In the genomic region with DNA sequence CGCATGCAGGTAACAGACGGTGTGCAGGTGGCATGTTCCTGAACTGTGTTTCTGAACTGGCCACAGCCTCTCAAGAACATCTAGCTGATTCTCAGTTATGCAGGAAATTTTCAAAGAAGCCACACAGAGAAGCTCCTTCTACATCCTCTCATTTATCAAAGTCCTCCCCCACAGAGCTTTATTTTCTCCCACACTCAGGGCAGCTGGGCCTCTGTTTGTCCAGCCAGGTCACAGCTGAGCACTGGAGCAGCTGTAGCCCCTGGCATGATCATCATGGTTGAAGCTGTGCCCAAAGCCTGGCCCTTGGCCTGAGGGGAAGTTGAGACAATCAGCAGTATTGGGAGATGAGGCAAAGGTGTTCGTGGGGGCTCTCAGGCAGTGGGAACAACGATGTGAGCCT, we compare ENCODE assay signal across 28 cellular contexts.
DNase-seq lines count a peak whose midpoint lies in the region; FAIRE-seq and TF ChIP-seq lines count a peak whose summit lies in the region.
"Had no signal": no experiment of that assay in that cellular context is flagged by ENCODE, and none has a peak within 500 bp of the region (broad histone marks: within the 10 kb centered on the region; RNA-seq: fewer than 3 reads in every experiment).

No MANE protein-coding gene starts in this region.

- no peaks in the 10 kb centered on the region for H3K27me3 ChIP-seq in testis
- no peaks in the 10 kb centered on the region for H3K27me3 ChIP-seq in uterus
- H3K27me3 ChIP-seq: foreskin keratinocyte, right atrium auricular region had no signal

- no peak for FAIRE-seq in RCC 7860 (lab: Jason Lieb, UNC)

- H3K4me3 ChIP-seq in testis (no peak overlapping the region), uterus (no peak overlapping the region)
- H3K4me3 ChIP-seq: adrenal gland, GM23338, lower lobe of right lung, mucosa of descending colon, right atrium auricular region, SK-N-MC, smooth muscle cell, thoracic aorta had no signal

- H3K4me1 ChIP-seq in testis: no peaks in the 10 kb centered on the region
- H3K4me1 ChIP-seq in uterus: no peaks in the 10 kb centered on the region
- H3K4me1 ChIP-seq: adrenal gland, lower lobe of right lung, parathyroid adenoma, right atrium auricular region had no signal

- intact Hi-C loops in testis (cut with DNase I; ENCODE audit: low total_unique reads) (no loop called here), uterus (cut with DNase I; ENCODE audit: low total_unique reads) (no loop called here)

- H3K36me3 ChIP-seq in testis (ENCODE audit: low read depth, missing control alignments) (no peaks in the 10 kb centered on the region), uterus (no peaks in the 10 kb centered on the region)
- H3K36me3 ChIP-seq: adrenal gland, lower lobe of right lung, right atrium auricular region, thoracic aorta had no signal

- TF ChIP-seq CTCF in testis (IDR thresholded peaks at IDR 0.05) (no peak), uterus (IDR thresholded peaks at IDR 0.05) (no peak)

- H3K9me3 ChIP-seq in testis (no peaks in the 10 kb centered on the region), uterus (no peaks in the 10 kb centered on the region)
- H3K9me3 ChIP-seq: adrenal gland, lower lobe of right lung, mucosa of descending colon, right atrium auricular region, thoracic aorta had no signal

- H3K27ac ChIP-seq in testis: no peak overlapping the region
- peak overlapping the region in 1 of 2 donors; percentile 30 for H3K27ac ChIP-seq in uterus
- H3K27ac ChIP-seq: adrenal gland, foreskin keratinocyte, lower lobe of right lung, parathyroid adenoma, right atrium auricular region, SK-N-MC, thoracic aorta had no signal

- DNase-seq in LHCN-M2 (ENCODE audit: low read depth) (peak; percentile 44), RCC 7860 (ENCODE audit: low spot score) (peak; percentile 8), glomerular visceral epithelial cell (ENCODE audit: extremely low spot score) (peak; percentile 17), testis (peak; percentile 13), RPMI8226 (no peak), uterus (no peak)
- no peak for DNase-seq in activated CD4-positive, alpha-beta T cell treated with anti-CD3 and anti-CD28 coated beads, Interleukin-2, amount 50 U/mL, for 48 hours
- DNase-seq: activated CD4-positive, alpha-beta T cell treated with anti-CD3 and anti-CD28 coated beads, Interleukin-2, amount 50 U/mL, for 4 hours; activated naive CD4-positive, alpha-beta T cell treated with anti-CD3 and anti-CD28 coated beads for 36 hours; activated T-cell treated with anti-CD3 and anti-CD28 coated beads, Interleukin-2, amount 50 U/mL, for 72 hours; adrenal gland; C1 segment of cervical spinal cord; cerebellar nuclear complex; COR-L47; dermis blood vessel endothelial cell; DMS79; foreskin keratinocyte; GF-D8; lower lobe of right lung; mucosa of descending colon; NCI-H1092; NCI-H187 had no signal

- 47 to 56% methylated on average over 2 to 4 of the region's 4 CpGs for WGBS in testis, 2 donors

- TF ChIP-seq POLR2A in testis (IDR thresholded peaks at IDR 0.05): no peak
- no peak for TF ChIP-seq POLR2A in uterus (IDR thresholded peaks at IDR 0.05)

Comparison
In these comparisons a context has a peak if more than half of its experiments do, and no peak if none do; other contexts are left out.
1. DNase-seq: peak in LHCN-M2 (single experiment), RCC 7860 (single experiment), glomerular visceral epithelial cell (single experiment) and testis (single experiment); none in activated CD4-positive, alpha-beta T cell treated with anti-CD3 and anti-CD28 coated beads, Interleukin-2, amount 50 U/mL, for 48 hours (0 of 2), RPMI8226 (single experiment) and uterus (0 of 2).